In genomic region chr9:101533334-101534187, GRCh38 we compare ENCODE assay signal across 8 cellular contexts. TPM values are rescaled to one million over a fixed set of nuclear protein-coding genes. Genes with fewer than 3 reads are reported as not detected.
DNase-seq lines count a peak whose midpoint lies in the region; ATAC-seq, FAIRE-seq and TF ChIP-seq lines count a peak whose summit lies in the region.

A gene with protein sequence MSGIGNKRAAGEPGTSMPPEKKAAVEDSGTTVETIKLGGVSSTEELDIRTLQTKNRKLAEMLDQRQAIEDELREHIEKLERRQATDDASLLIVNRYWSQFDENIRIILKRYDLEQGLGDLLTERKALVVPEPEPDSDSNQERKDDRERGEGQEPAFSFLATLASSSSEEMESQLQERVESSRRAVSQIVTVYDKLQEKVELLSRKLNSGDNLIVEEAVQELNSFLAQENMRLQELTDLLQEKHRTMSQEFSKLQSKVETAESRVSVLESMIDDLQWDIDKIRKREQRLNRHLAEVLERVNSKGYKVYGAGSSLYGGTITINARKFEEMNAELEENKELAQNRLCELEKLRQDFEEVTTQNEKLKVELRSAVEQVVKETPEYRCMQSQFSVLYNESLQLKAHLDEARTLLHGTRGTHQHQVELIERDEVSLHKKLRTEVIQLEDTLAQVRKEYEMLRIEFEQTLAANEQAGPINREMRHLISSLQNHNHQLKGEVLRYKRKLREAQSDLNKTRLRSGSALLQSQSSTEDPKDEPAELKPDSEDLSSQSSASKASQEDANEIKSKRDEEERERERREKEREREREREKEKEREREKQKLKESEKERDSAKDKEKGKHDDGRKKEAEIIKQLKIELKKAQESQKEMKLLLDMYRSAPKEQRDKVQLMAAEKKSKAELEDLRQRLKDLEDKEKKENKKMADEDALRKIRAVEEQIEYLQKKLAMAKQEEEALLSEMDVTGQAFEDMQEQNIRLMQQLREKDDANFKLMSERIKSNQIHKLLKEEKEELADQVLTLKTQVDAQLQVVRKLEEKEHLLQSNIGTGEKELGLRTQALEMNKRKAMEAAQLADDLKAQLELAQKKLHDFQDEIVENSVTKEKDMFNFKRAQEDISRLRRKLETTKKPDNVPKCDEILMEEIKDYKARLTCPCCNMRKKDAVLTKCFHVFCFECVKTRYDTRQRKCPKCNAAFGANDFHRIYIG (plus strand): TSS chr9:101533853. CDS start chr9:101535424, 1,571 bp downstream.

- intact Hi-C loops in CD14-positive monocyte (cut with micrococcal nuclease): loop anchor here in 1 of 2 donors (5.0 kb wide), 1 partner anchor 136 kb away; the partner anchor contains the start of genes MRPL50 and ZNF189
- intact Hi-C loops in HepG2 (cut with micrococcal nuclease; ENCODE audit: unreplicated experiment): loop anchor here (5.0 to 10.0 kb wide), 3 partner anchors 136 to 931 kb away; partner anchors contain the start of genes MRPL50 and ZNF189

- peaks cover 33% of the 10 kb centered on the region for H3K4me1 ChIP-seq in HepG2 (ENCODE audit: insufficient read depth, low read length)

- peak; percentile 45 to 64; a peak in 3 of 4 replicates for TF ChIP-seq POLR2A in HepG2 (IDR thresholded peaks at IDR 0.05; ENCODE audit: insufficient read depth in 1 of 2, low read depth in 2 of 2, low read length in 2 of 2)

- peaks cover 18% of the 10 kb centered on the region for H3K4me1 Mint-ChIP-seq in CD14-positive monocyte

- peak within 1 kb of the TSS; percentile 86 to 91 for H3K4me3 Mint-ChIP-seq in CD14-positive monocyte

- TF ChIP-seq CTCF in CD14-positive monocyte (IDR thresholded peaks at IDR 0.05): no peak
- TF ChIP-seq CTCF in HepG2 (CRISPR knock-in tag; IDR thresholded peaks at IDR 0.05): 0 out of 2 replicates have a peak, but pooled peaks have one; percentile 2

- H3K27ac Mint-ChIP-seq in CD14-positive monocyte: peak within 1 kb of the TSS; percentile 99 to 100 (median 100)

- peaks cover 9% of the 10 kb centered on the region in 2 donors for H3K36me3 Mint-ChIP-seq in CD14-positive monocyte

- peak within 1 kb of the TSS; percentile 89 for H3K4me2 ChIP-seq in HepG2 (ENCODE audit: low read depth, low read length)

- no peaks in the 10 kb centered on the region for H3K9me3 ChIP-seq in HepG2 (ENCODE audit: low read length)

- peak; percentile 98 for ATAC-seq in GM19397 (IDR thresholded peaks at IDR 0.05; ENCODE audit: unreplicated experiment)
- peak; percentile 99 for ATAC-seq in HG03571 (IDR thresholded peaks at IDR 0.05; ENCODE audit: unreplicated experiment)
- peak; percentile 98 for ATAC-seq in HepG2

- H3K27me3 Mint-ChIP-seq in CD14-positive monocyte (ENCODE audit: low read depth in 3 of 3): peaks cover 0 to 5% (median 0%) of the 10 kb centered on the region in 3 donors

- 5% methylated on average over 34 of the region's 45 CpGs for WGBS in HepG2 (ENCODE audit: low lambda C conversion rate)

- no peak for TF ChIP-seq RAD21 in HepG2 (CRISPR knock-in tag; IDR thresholded peaks at IDR 0.05)

- peaks cover 0 to 9% of the 10 kb centered on the region in 2 experiments; a peak in 3 of 5 replicates for H3K36me3 ChIP-seq in HepG2 (replicated peaks in 1 of 2; ENCODE audit: control insufficient read depth in 1 of 2, insufficient read depth in 2 of 2, low read length in 2 of 2)

- FAIRE-seq in HepG2 (lab: Jason Lieb, UNC): peak; percentile 92

- in situ Hi-C loops in HepG2 (cut with HindIII; ENCODE audit: extremely low pct_ligation_motif_present, low pct_unique_long_range_greater_than_20kb): loop anchor here (5.0 to 25.0 kb wide), 5 partner anchors 76 to 821 kb away; partner anchors contain the start of genes MRPL50 and ZNF189

- POLR2A ChIA-PET in HepG2 (lab: Yijun Ruan, JAX): interaction anchor here (0.6 to 2.4 kb wide), 6 partner anchors 9 to 166 kb away, joined by 3 to 18 read pairs (median 6); partner anchors contain the start of genes MRPL50 and ZNF189

- H3K9me3 Mint-ChIP-seq in CD14-positive monocyte: no peaks in the 10 kb centered on the region

- TF ChIP-seq EP300 in HepG2 (IDR thresholded peaks at IDR 0.05; ENCODE audit: low read depth in 2 of 2, low read length in 2 of 2) (no peak), HepG2 (CRISPR knock-in tag; IDR thresholded peaks at IDR 0.05; ENCODE audit: borderline replicate concordance) (no peak)

- no peaks in the 10 kb centered on the region; a peak in 2 of 5 replicates for H3K27me3 ChIP-seq in HepG2 (ENCODE audit: control insufficient read depth in 1 of 2, insufficient read depth in 2 of 2, low read length in 2 of 2)

- CTCF ChIA-PET in HepG2 (lab: Yijun Ruan, JAX; ENCODE audit: low intra/inter-chr PET ratio, low total read pairs): no interaction called here

- peak within 1 kb of the TSS; percentile 93 for H2AFZ ChIP-seq in HepG2 (ENCODE audit: low read length)

- H3K79me2 ChIP-seq in HepG2 (ENCODE audit: insufficient read depth, low read length): peaks cover 18% of the 10 kb centered on the region

- BruUV-seq in HepG2 (replicated peaks; lab: Mats Ljungman, UMichigan): TSS peak; percentile 76

- peak; percentile 100 for DNase-seq in CD14-positive monocyte (ENCODE audit: low spot score)
- peak; percentile 99 for DNase-seq in NCI-H82 (lab: John Stamatoyannopoulos, UW)
- DNase-seq in activated CD4-positive, alpha-beta T cell treated with anti-CD3 and anti-CD28 coated beads, Interleukin-2, amount 50 U/mL, for 48 hours: peak; percentile 99 to 100
- peak; percentile 96 to 98 for DNase-seq in dermis microvascular lymphatic vessel endothelial cell (ENCODE audit: low read depth in 2 of 2)
- peak; percentile 99 for DNase-seq in HepG2 (ENCODE audit: low spot score)
- DNase-seq in stimulated activated CD4-positive, alpha-beta T cell treated with anti-CD3 and anti-CD28 coated beads, Interleukin-4, amount 100 ng/mL, for 1 hour: peak; percentile 100

- peak within 1 kb of the TSS; percentile 86 for H3K27ac ChIP-seq in HepG2 (ENCODE audit: extremely low read length, insufficient read depth, low read length)

- H3K4me3 ChIP-seq in HepG2 (replicated peaks in 1 of 3; ENCODE audit: insufficient read depth in 1 of 3, low read depth in 2 of 3, low read length in 3 of 3): peak within 1 kb of the TSS; percentile 90 to 94 (median 92)

- H4K20me1 ChIP-seq in HepG2 (ENCODE audit: insufficient read depth, low read length): no peaks in the 10 kb centered on the region

- peak within 1 kb of the TSS; percentile 88 for H3K9ac ChIP-seq in HepG2 (ENCODE audit: insufficient read depth, low read depth, low read length)

TF ChIP-seq in HepG2, 621 proteins besides CTCF, POLR2A, EP300 and RAD21 (continues in another document):
- TF ChIP-seq NR2F1 (CRISPR knock-in tag; IDR thresholded peaks at IDR 0.05): peak; percentile 56 to 86
- TF ChIP-seq GPN1 (CRISPR knock-in tag; IDR thresholded peaks at IDR 0.05; ENCODE audit: borderline replicate concordance): no peak
- TF ChIP-seq, protein P1, sequence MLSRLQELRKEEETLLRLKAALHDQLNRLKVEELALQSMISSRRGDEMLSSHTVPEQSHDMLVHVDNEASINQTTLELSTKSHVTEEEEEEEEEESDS (CRISPR knock-in tag; IDR thresholded peaks at IDR 0.05; ENCODE audit: borderline replicate concordance): 0 out of 2 replicates have a peak, but pooled peaks have one; percentile 40
- TF ChIP-seq ZNF597 (CRISPR knock-in tag; IDR thresholded peaks at IDR 0.05): no peak
- no peak for TF ChIP-seq FOXA3 (CRISPR knock-in tag; IDR thresholded peaks at IDR 0.05)
- 0 out of 2 replicates have a peak, but pooled peaks have one; percentile 10 for TF ChIP-seq FLYWCH1 (CRISPR knock-in tag; IDR thresholded peaks at IDR 0.05)
- TF ChIP-seq ELF1 (CRISPR knock-in tag; IDR thresholded peaks at IDR 0.05): peak; percentile 95
- TF ChIP-seq SRSF1 (optimal IDR thresholded peaks at IDR 0.05; ENCODE audit: low read depth, low read length): peak; percentile 26
- TF ChIP-seq YEATS4 (CRISPR knock-in tag; IDR thresholded peaks at IDR 0.05; ENCODE audit: borderline replicate concordance): peak; percentile 74
- TF ChIP-seq YEATS2 (CRISPR knock-in tag; IDR thresholded peaks at IDR 0.05; ENCODE audit: borderline replicate concordance): peak; percentile 82
- no peak for TF ChIP-seq NBN (conservative IDR thresholded peaks at IDR 0.05)
- TF ChIP-seq ZNF501 (CRISPR knock-in tag; IDR thresholded peaks at IDR 0.05): peak; percentile 88

RNA-seq across cellular contexts. Expression of the gene that starts here (rescaled TPM):
- polyA plus RNA-seq in CD14-positive monocyte (10 to 100 TPM; 22.3 to 35.2 TPM), HepG2 (2011; rRNA removed) (12.2 and 12.7 TPM in 2 replicates)
- total RNA-seq in dermis microvascular lymphatic vessel endothelial cell (18.8 and 19.4 TPM in 2 replicates), HepG2 (2016; rRNA removed; fragmentation: Illumina TruSeq; extraction: Trizol) (37.6 and 56.0 TPM in 2 replicates)
- total RNA-seq in HepG2 (2016; cell fraction: cytosol; rRNA removed; fragmentation: Illumina TruSeq; extraction: Trizol; ENCODE audit: low read depth): 3.0 and 3.3 TPM in 2 replicates
- total RNA-seq in HepG2 (2016; cell fraction: insoluble cytoplasmic fraction; rRNA removed; fragmentation: Illumina TruSeq; extraction: Trizol): 37.2 and 50.2 TPM in 2 replicates
- total RNA-seq in HepG2 (2016; cell fraction: membrane; rRNA removed; fragmentation: Illumina TruSeq; extraction: Trizol): 10.1 and 10.5 TPM in 2 replicates
- total RNA-seq in HepG2 (2016; cell fraction: nucleus; rRNA removed; fragmentation: Illumina TruSeq; extraction: Trizol): 26.3 and 31.7 TPM in 2 replicates
- polyA plus RNA-seq in HepG2 (2011; cell fraction: cytosol; rRNA removed): 5.4 and 7.8 TPM in 2 replicates
- polyA plus RNA-seq in HepG2 (2011; cell fraction: nucleus; rRNA removed): 6.8 and 8.3 TPM in 2 replicates
- 16.3 and 25.9 TPM in 2 replicates for polyA plus RNA-seq in HepG2 (2012)
- polyA plus RNA-seq in HepG2 (2016; cell fraction: cytosol; fragmentation: Illumina TruSeq; extraction: Trizol; ENCODE audit: low read depth): 1.3 and 1.5 TPM in 2 replicates
- 36.3 and 39.3 TPM in 2 replicates for polyA plus RNA-seq in HepG2 (2016; cell fraction: insoluble cytoplasmic fraction; fragmentation: Illumina TruSeq; extraction: Trizol; ENCODE audit: low read depth)
- polyA plus RNA-seq in HepG2 (2016; cell fraction: membrane; fragmentation: Illumina TruSeq; extraction: Trizol; ENCODE audit: low read depth): 2.9 and 3.7 TPM in 2 replicates
- polyA plus RNA-seq in HepG2 (2016; cell fraction: nucleus; fragmentation: Illumina TruSeq; extraction: Trizol; ENCODE audit: insufficient read depth, low read depth): 19.6 and 20.3 TPM in 2 replicates
- 8.1 and 19.4 TPM in 2 replicates for polyA minus RNA-seq in HepG2 (2011; rRNA and poly(A)+ RNA removed; ENCODE audit: low replicate concordance)
- 9.1 and 11.3 TPM in 2 replicates for polyA minus RNA-seq in HepG2 (2011; cell fraction: cytosol; rRNA and poly(A)+ RNA removed)
- polyA minus RNA-seq in HepG2 (2011; cell fraction: nucleus; rRNA and poly(A)+ RNA removed): 25.6 and 31.6 TPM in 2 replicates

Comparison
In these comparisons a context has a peak if more than half of its experiments do, and no peak if none do; other contexts are left out.
1. Peak in every context shown above with its lines: DNase-seq, ATAC-seq, H3K4me3 ChIP-seq and H3K27ac ChIP-seq.